In the genomic region with DNA sequence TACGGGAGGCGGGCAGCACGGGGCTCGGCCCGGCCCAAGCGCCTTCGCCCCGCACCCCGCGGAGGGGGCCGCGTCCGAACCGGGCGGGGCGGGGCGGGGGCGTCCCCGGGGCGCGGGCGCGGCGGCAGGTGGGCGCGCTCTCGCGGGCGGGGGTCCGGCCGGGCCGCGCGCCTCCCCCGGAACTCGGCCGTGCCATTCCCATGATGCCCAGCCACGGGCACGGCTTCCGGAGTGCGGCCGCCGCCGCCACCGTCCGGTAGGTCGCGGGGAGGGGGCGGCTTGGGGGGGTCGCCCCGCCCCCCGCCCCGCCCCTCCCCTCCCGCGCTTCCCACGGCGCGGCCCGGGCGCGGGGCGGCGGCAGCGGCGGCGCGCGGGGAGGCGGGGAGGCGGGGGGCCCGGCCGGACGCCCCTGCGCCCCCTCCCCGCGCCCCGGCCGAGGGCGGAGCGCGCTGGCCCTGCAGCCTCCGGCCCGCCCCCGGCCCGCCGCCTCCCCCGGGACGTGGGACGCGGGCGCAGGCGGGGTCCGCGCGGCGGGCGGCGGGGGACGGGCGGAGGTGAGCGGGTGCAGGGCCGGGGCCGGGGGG, we compare ENCODE assay signal across 8 cellular contexts. TPM values are rescaled to one million over a fixed set of nuclear protein-coding genes. Genes with fewer than 3 reads are reported as not detected.
A peak's percentile ranks its signal among the peaks of the same experiment; 100 is the strongest.
DNase-seq lines count a peak whose midpoint lies in the region; ATAC-seq, FAIRE-seq and TF ChIP-seq lines count a peak whose summit lies in the region.

A gene with protein sequence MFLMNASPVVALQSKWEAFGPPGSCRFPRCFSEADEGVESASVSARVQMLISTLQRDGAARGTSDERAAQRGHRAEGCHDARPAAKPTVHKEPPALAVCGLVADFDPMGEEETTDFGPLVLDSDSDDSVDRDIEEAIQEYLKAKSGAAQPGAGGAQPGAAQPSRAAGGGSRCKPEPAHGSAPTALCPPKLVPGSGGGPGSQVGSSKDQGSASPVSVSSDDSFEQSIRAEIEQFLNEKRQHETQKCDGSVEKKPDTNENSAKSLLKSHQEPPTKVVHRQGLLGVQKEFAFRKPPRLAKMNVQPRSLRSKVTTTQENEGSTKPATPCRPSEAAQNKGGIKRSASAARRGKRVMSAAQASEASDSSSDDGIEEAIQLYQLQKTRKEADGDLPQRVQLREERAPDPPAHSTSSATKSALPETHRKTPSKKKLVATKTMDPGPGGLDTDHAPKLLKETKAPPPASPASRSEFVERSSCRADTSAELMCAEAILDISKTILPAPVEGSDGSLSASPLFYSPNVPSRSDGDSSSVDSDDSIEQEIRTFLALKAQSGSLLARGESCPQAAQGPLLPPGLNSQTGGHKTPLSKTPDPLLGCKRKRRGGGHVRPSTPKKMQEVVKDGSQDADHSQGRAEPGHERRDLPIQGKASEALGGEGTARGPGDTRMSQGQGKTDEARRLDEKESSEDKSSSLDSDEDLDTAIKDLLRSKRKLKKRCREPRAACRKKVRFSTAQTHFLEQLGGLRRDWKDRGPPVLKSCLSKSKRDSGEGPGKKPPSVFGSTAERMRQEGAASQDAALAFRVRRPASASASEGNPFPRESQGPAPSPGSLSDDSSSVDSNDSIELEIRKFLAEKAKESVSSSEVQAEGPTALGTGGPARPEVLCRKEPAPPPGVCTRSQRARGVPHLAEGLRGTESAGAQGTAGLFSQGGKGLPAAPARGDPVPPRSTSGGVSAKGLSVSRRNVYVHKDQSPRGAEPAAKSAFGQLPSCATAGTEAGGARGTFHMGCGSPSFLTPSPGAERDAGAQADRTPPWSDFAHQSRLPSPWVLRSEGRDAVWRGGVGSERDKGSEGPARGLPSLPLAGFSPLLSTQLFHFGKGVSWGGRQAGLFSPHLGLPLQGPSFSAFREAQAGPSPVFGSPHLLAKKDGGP (N-terminal part only) (plus strand): TSS at position 314 of the 584 bp plus-strand sequence. CDS start 4,729 bp downstream, outside the sequence.

- POLR2A ChIA-PET in A549 (lab: Yijun Ruan, JAX), result no interaction called here

- H3K4me1 Mint-ChIP-seq in activated naive CD8-positive, alpha-beta T cell (ENCODE audit: low read depth), result peaks cover 7% of the 10 kb centered on the region

- no peak for TF ChIP-seq RAD21 in A549 (conservative IDR thresholded peaks at IDR 0.05 in 1 of 2, IDR thresholded peaks at IDR 0.05 in 1 of 2)

- peak within 1 kb of the TSS; percentile 86 for H3K4me3 Mint-ChIP-seq in activated naive CD8-positive, alpha-beta T cell

- no peak within 1 kb of the TSS for H3K27ac Mint-ChIP-seq in activated naive CD8-positive, alpha-beta T cell

- DNase-seq in A549 (ENCODE audit: low read depth in 1 of 2, low spot score in 1 of 2) (peak in 1 of 2 experiments; percentile 34), H4 (ENCODE audit: low spot score) (peak; percentile 31), right atrium auricular region (ENCODE audit: low spot score) (no peak), Kasumi-1 (lab: John Stamatoyannopoulos, UW) (no peak), D721Med (ENCODE audit: insufficient read length, low spot score) (no peak)
- no peak for DNase-seq in activated CD4-positive, alpha-beta T cell treated with anti-CD3 and anti-CD28 coated beads for 48 hours

- TF ChIP-seq EP300 in A549 (IDR thresholded peaks at IDR 0.05), result no peak

- H3K4me1 ChIP-seq in A549 (peaks cover 7% of the 10 kb centered on the region), right atrium auricular region (peaks cover 0 to 20% of the 10 kb centered on the region in 2 donors), rectal smooth muscle tissue (ENCODE audit: control insufficient read depth, insufficient read depth, low read length) (peaks cover 4% of the 10 kb centered on the region)

- no peaks in the 10 kb centered on the region for H3K36me3 Mint-ChIP-seq in activated naive CD8-positive, alpha-beta T cell

- no peaks in the 10 kb centered on the region for H3K9me3 ChIP-seq in A549
- H3K9me3 ChIP-seq in right atrium auricular region, result no peaks in the 10 kb centered on the region

- H3K27me3 ChIP-seq in right atrium auricular region, result no peaks in the 10 kb centered on the region
- no peaks in the 10 kb centered on the region for H3K27me3 ChIP-seq in rectal smooth muscle tissue (ENCODE audit: control insufficient read depth, insufficient read depth, low read length)

- H3K27ac ChIP-seq in A549, result peak within 1 kb of the TSS; percentile 86 to 99
- H3K27ac ChIP-seq in right atrium auricular region, result peak within 1 kb of the TSS; percentile 80 to 87
- peak within 1 kb of the TSS; percentile 51 for H3K27ac ChIP-seq in rectal smooth muscle tissue (ENCODE audit: low read depth, low read length)

- TF ChIP-seq CTCF in A549 (IDR thresholded peaks at IDR 0.05) (no peak), right atrium auricular region (IDR thresholded peaks at IDR 0.05) (no peak), D721Med (IDR thresholded peaks at IDR 0.05; ENCODE audit: insufficient read depth, missing control alignments) (no peak)

- TF ChIP-seq POLR2A in A549 (IDR thresholded peaks at IDR 0.05; ENCODE audit: low read length), result 0 out of 2 replicates have a peak, but pooled peaks have one; percentile 33

- H3K4me3 ChIP-seq in A549 (peak within 1 kb of the TSS; percentile 84), right atrium auricular region (peak within 1 kb of the TSS; percentile 75 to 81), rectal smooth muscle tissue (ENCODE audit: low read length) (peak within 1 kb of the TSS; percentile 80)

- H3K9me3 Mint-ChIP-seq in activated naive CD8-positive, alpha-beta T cell (ENCODE audit: low read depth), result no peaks in the 10 kb centered on the region

- no peak for FAIRE-seq in A549 (lab: Jason Lieb, UNC)
- FAIRE-seq in D721Med (lab: Jason Lieb, UNC), result no peak

- H3K4me2 ChIP-seq in A549, result peak within 1 kb of the TSS; percentile 96

- peak in 1 of 2 experiments; percentile 62; a peak in 3 of 6 replicates for ATAC-seq in A549

- no peak within 1 kb of the TSS for H3K9ac ChIP-seq in rectal smooth muscle tissue (ENCODE audit: low read length)

- CTCF ChIA-PET in A549 (lab: Yijun Ruan, JAX), result interaction anchor here (0.9 to 5.1 kb wide), 3 partner anchors 19 to 67 kb away, joined by 3 to 24 read pairs (median 24); a partner anchor contains a TSS

- peaks cover 36% of the 10 kb centered on the region for H3K27me3 Mint-ChIP-seq in activated naive CD8-positive, alpha-beta T cell

- no CpG with 5 or more reads among the region's 103 CpGs for WGBS in A549 (ENCODE audit: missing lambda C conversion rate)

- H3K36me3 ChIP-seq in right atrium auricular region (peaks cover 7% of the 10 kb centered on the region), rectal smooth muscle tissue (ENCODE audit: control insufficient read depth, insufficient read depth, low read length) (no peaks in the 10 kb centered on the region)

TF ChIP-seq in A549, 52 proteins besides CTCF, POLR2A, EP300 and RAD21:
- TF ChIP-seq, protein P1, sequence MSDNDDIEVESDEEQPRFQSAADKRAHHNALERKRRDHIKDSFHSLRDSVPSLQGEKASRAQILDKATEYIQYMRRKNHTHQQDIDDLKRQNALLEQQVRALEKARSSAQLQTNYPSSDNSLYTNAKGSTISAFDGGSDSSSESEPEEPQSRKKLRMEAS (IDR thresholded peaks at IDR 0.05), result 0 out of 2 replicates have a peak, but pooled peaks have one; percentile 3
- no peak for TF ChIP-seq HEYL (CRISPR knock-in tag; IDR thresholded peaks at IDR 0.05)

RNA-seq across cellular contexts. Expression of the gene that starts here (rescaled TPM):
- polyA plus RNA-seq in A549 (2011; rRNA removed), result 7.4 and 8.5 TPM in 2 replicates
- 11.1 and 12.8 TPM in 2 replicates for polyA plus RNA-seq in A549 (2012; cell fraction: cytosol; rRNA removed)
- 13.6 and 16.4 TPM in 2 replicates for polyA plus RNA-seq in A549 (2012; cell fraction: nucleus; rRNA removed)
- 10.9 to 12.7 TPM (median 11.4 TPM) in 3 replicates for polyA plus RNA-seq in A549 (2017; fragmentation: RNase III; extraction: RNeasy Plus Mini Kit Qiagen cat#74134 plus additional on column Dnase treatment)
- polyA minus RNA-seq in A549 (2011; rRNA and poly(A)+ RNA removed), result 8.3 and 9.1 TPM in 2 replicates
- 9.2 and 10.3 TPM in 2 replicates for total RNA-seq in H4 (2014; rRNA removed; shearing (Covaris generic))
- 10 to 100 TPM; 17.4 to 18.7 TPM for total RNA-seq in right atrium auricular region
